In genomic region chr7:64634406-64635062, GRCh38 we compare ENCODE assay signal across 29 cellular contexts.
"Had no signal": no experiment of that assay in that cellular context is flagged by ENCODE, and none has a peak within 500 bp of the region (broad histone marks: within the 10 kb centered on the region; RNA-seq: fewer than 3 reads in every experiment).

No MANE protein-coding gene starts in this region.

- ATAC-seq: activated CD4-positive, alpha-beta T cell treated with anti-CD3 and anti-CD28 coated beads for 36 hours; activated CD8-positive, alpha-beta memory T cell treated with anti-CD3 and anti-CD28 coated beads, Interleukin-2, amount 10 ng/mL, durations not matched to agents 7 days and 5 days; activated CD8-positive, alpha-beta T cell treated with anti-CD3 and anti-CD28 coated beads, Interleukin-2, amount 10 ng/mL, durations not matched to agents 7 days and 5 days; activated naive CD8-positive, alpha-beta T cell treated with anti-CD3 and anti-CD28 coated beads, Interleukin-2, amount 50 U/mL, for 24 hours; body of pancreas; esophagus mucosa; T-helper 17 cell had no signal

- H3K4me1 ChIP-seq: adrenal gland, body of pancreas had no signal

- H3K9me3 ChIP-seq: adrenal gland, body of pancreas had no signal

- FAIRE-seq: frontal cortex had no signal

- H3K36me3 ChIP-seq: adrenal gland, WERI-Rb-1 had no signal

- H3K4me3 ChIP-seq: adrenal gland, body of pancreas, coronary artery, dorsolateral prefrontal cortex had no signal

- DNase-seq: activated CD4-positive, alpha-beta memory T cell treated with anti-CD3 and anti-CD28 coated beads for 36 hours; activated CD4-positive, alpha-beta T cell treated with anti-CD3 and anti-CD28 coated beads for 36 hours; activated CD4-positive, alpha-beta T cell treated with anti-CD3 and anti-CD28 coated beads, Interleukin-2, amount 10 ng/mL, durations not matched to agents 24 days and 14 days; activated CD4-positive, CD25-positive, alpha-beta regulatory T cell; activated CD4-positive, CD25-positive, alpha-beta regulatory T cell treated with anti-CD3 and anti-CD28 coated beads, Interleukin-2, amount 50 U/mL, for 72 hours; activated CD8-positive, alpha-beta memory T cell treated with anti-CD3 and anti-CD28 coated beads, Interleukin-2, amount 10 ng/mL, durations not matched to agents 7 days and 5 days; activated CD8-positive, alpha-beta memory T cell treated with anti-CD3 and anti-CD28 coated beads, Interleukin-2, amount 50 U/mL, for 4 hours; activated CD8-positive, alpha-beta T cell treated with anti-CD3 and anti-CD28 coated beads, Interleukin-2, amount 10 ng/mL, durations not matched to agents 7 days and 5 days; activated effector memory CD4-positive, alpha-beta T cell treated with anti-CD3 and anti-CD28 coated beads, Interleukin-2, amount 50 U/mL, for 16 hours; activated naive CD4-positive, alpha-beta T cell treated with anti-CD3 and anti-CD28 coated beads for 36 hours; activated naive CD8-positive, alpha-beta T cell treated with anti-CD3 and anti-CD28 coated beads for 36 hours; activated naive CD8-positive, alpha-beta T cell treated with anti-CD3 and anti-CD28 coated beads, Interleukin-2, amount 50 U/mL, for 24 hours; activated T-cell treated with anti-CD3 and anti-CD28 coated beads, Interleukin-2, amount 50 U/mL, for 1 hour; activated T-cell treated with anti-CD3 and anti-CD28 coated beads, Interleukin-2, amount 50 U/mL, for 48 hours; adrenal gland; amygdala; aorta; body of pancreas; dorsolateral prefrontal cortex; effector memory CD4-positive, alpha-beta T cell; endodermal cell; foreskin fibroblast; head of caudate nucleus; T-helper 17 cell; T1000; WERI-Rb-1 had no signal

- H3K27me3 ChIP-seq: adrenal gland, body of pancreas, dorsolateral prefrontal cortex had no signal

- H3K27ac ChIP-seq: adrenal gland, body of pancreas, coronary artery, dorsolateral prefrontal cortex, WERI-Rb-1 had no signal
